ENCODE assay signal across 15 cellular contexts in genomic region chr1:106435269-106435668, GRCh38.
"Had no signal": no experiment of that assay in that cellular context is flagged by ENCODE, and none has a peak within 500 bp of the region (broad histone marks: within the 10 kb centered on the region; RNA-seq: fewer than 3 reads in every experiment).

No MANE protein-coding gene starts in this region.

- H3K27ac ChIP-seq: cardiac muscle cell, esophagus muscularis mucosa, right atrium auricular region, skin epidermis, thyroid gland, uterus had no signal

- ATAC-seq: left lobe of liver, natural killer cell had no signal

- H3K36me3 ChIP-seq: cardiac muscle cell, esophagus muscularis mucosa, right atrium auricular region, thyroid gland, uterus had no signal

- DNase-seq: activated B cell treated with CpG ODN at 0.5 μM for 24 hours; activated CD4-positive, alpha-beta T cell treated with anti-CD3 and anti-CD28 coated beads, Interleukin-2, amount 10 ng/mL, durations not matched to agents 7 days and 5 days; activated CD8-positive, alpha-beta memory T cell treated with anti-CD3 and anti-CD28 coated beads for 24 hours; activated naive CD4-positive, alpha-beta T cell treated with Interleukin-2 at 50 U/mL for 16 hours; islet precursor cell; mammary epithelial cell; natural killer cell; posterior cingulate gyrus; thyroid gland; uterus had no signal

- H3K4me3 ChIP-seq: cardiac muscle cell, esophagus muscularis mucosa, right atrium auricular region, skin epidermis, thyroid gland, uterus had no signal

- H3K9me3 ChIP-seq: esophagus muscularis mucosa, right atrium auricular region, thyroid gland, uterus had no signal

- H3K27me3 ChIP-seq: cardiac muscle cell, esophagus muscularis mucosa, right atrium auricular region, thyroid gland, uterus had no signal

- H3K4me1 ChIP-seq: esophagus muscularis mucosa, right atrium auricular region, thyroid gland, uterus had no signal
